Comparison of ENCODE assay signal across 10 cellular contexts in the genomic region with DNA sequence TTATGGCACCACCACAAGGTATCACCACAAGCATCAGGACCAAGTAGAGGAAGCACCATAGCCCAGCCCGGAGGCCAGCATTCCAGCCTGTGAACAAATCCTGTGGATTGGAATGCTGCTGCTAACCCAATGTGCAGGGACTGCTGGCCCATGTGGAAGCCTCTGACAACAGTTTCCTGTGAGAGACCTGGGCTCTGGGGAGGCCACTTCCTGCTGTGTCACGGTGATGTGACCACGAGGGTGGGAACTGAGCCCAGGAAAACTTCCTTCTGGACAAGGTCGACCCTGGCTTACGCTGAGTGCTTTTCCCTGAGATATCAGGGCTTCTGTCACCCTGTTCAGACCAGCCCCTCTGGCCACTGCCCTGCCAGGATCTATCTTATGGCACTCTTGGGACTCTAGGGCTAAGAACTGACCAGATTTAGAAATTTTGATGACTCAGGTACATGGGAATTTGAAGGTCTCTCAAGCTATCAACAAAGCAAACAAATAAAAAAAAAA.
DNase-seq lines count a peak whose midpoint lies in the region; ATAC-seq lines count a peak whose summit lies in the region.
"Had no signal": no experiment of that assay in that cellular context is flagged by ENCODE, and none has a peak within 500 bp of the region (broad histone marks: within the 10 kb centered on the region; RNA-seq: fewer than 3 reads in every experiment).

No MANE protein-coding gene starts in this region.

- no peak for ATAC-seq in HG03045 (IDR thresholded peaks at IDR 0.05; ENCODE audit: unreplicated experiment)
- ATAC-seq in activated CD8-positive, alpha-beta memory T cell treated with anti-CD3 and anti-CD28 coated beads, Interleukin-2, amount 10 ng/mL, durations not matched to agents 7 days and 5 days = no peak

- H3K4me1 Mint-ChIP-seq in activated CD8-positive, alpha-beta memory T cell treated with anti-CD3 and anti-CD28 coated beads, Interleukin-2, amount 10 ng/mL, durations not matched to agents 7 days and 5 days = no peaks in the 10 kb centered on the region

- DNase-seq in AG20443 (ENCODE audit: low spot score) (peak; percentile 87), RPMI7951 (ENCODE audit: low read depth) (peak; percentile 99), fibroblast of gingiva (ENCODE audit: low read depth) (peak; percentile 61), non-pigmented ciliary epithelial cell (ENCODE audit: low read depth) (peak; percentile 57), HuH-7.5 (ENCODE audit: low spot score) (no peak)
- DNase-seq in activated CD8-positive, alpha-beta memory T cell treated with anti-CD3 and anti-CD28 coated beads, Interleukin-2, amount 10 ng/mL, durations not matched to agents 7 days and 5 days = no peak
- no peak for DNase-seq in activated CD4-positive, CD25-positive, alpha-beta regulatory T cell treated with anti-CD3 and anti-CD28 coated beads, Interleukin-2, amount 50 U/mL, for 72 hours
- DNase-seq: effector CD4-positive, alpha-beta T cell; SHP77 treated with DMSO at 0.1 percent for 48 hours had no signal

- no peaks in the 10 kb centered on the region for H3K36me3 Mint-ChIP-seq in activated CD8-positive, alpha-beta memory T cell treated with anti-CD3 and anti-CD28 coated beads, Interleukin-2, amount 10 ng/mL, durations not matched to agents 7 days and 5 days

- peaks cover 7% of the 10 kb centered on the region for H3K27me3 Mint-ChIP-seq in activated CD8-positive, alpha-beta memory T cell treated with anti-CD3 and anti-CD28 coated beads, Interleukin-2, amount 10 ng/mL, durations not matched to agents 7 days and 5 days

- no peak overlapping the region for H3K4me3 Mint-ChIP-seq in activated CD8-positive, alpha-beta memory T cell treated with anti-CD3 and anti-CD28 coated beads, Interleukin-2, amount 10 ng/mL, durations not matched to agents 7 days and 5 days

- CTCF ChIA-PET in activated CD8-positive, alpha-beta memory T cell treated with anti-CD3 and anti-CD28 coated beads, Interleukin-2, amount 10 ng/mL, durations not matched to agents 7 days and 5 days (lab: Charles Lee) = no interaction called here

- H3K27ac Mint-ChIP-seq in activated CD8-positive, alpha-beta memory T cell treated with anti-CD3 and anti-CD28 coated beads, Interleukin-2, amount 10 ng/mL, durations not matched to agents 7 days and 5 days = no peak overlapping the region

- no peaks in the 10 kb centered on the region for H3K9me3 Mint-ChIP-seq in activated CD8-positive, alpha-beta memory T cell treated with anti-CD3 and anti-CD28 coated beads, Interleukin-2, amount 10 ng/mL, durations not matched to agents 7 days and 5 days (ENCODE audit: low read depth)

Comparison
In these comparisons a context has a peak if more than half of its experiments do, and no peak if none do; other contexts are left out.
1. DNase-seq: peak in AG20443 (single experiment), RPMI7951 (single experiment), fibroblast of gingiva (single experiment) and non-pigmented ciliary epithelial cell (single experiment); none in HuH-7.5 (single experiment), activated CD8-positive, alpha-beta memory T cell treated with anti-CD3 and anti-CD28 coated beads, Interleukin-2, amount 10 ng/mL, durations not matched to agents 7 days and 5 days (single experiment) and activated CD4-positive, CD25-positive, alpha-beta regulatory T cell treated with anti-CD3 and anti-CD28 coated beads, Interleukin-2, amount 50 U/mL, for 72 hours (single experiment).